In the genomic region with DNA sequence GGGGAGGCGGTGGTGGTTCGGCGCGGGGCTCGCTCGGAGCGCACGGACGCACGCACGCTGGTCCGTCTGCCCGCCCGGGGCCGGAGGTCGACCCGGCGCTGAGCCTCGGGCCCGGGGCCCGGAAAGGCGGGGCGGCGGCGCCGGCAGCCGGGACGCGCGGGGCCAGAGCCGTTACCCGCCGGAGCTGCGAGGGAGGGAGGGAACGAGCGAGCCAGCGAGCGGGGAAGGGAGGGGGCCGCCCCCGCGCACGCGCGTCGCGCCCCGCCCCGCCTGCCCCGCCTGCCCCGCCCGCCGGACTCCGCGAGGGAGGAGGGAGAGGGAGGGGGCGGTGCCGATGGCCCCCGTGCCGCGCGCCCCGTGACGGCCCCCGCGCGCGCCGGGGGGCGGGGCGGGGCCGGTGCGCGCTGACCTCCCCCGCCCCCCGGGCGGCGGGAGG, we compare ENCODE assay signal across 8 cellular contexts. TPM values are rescaled to one million over a fixed set of nuclear protein-coding genes. Genes with fewer than 3 reads are reported as not detected.
DNase-seq lines count a peak whose midpoint lies in the region; ATAC-seq and TF ChIP-seq lines count a peak whose summit lies in the region.

No MANE protein-coding gene starts in this region.

- no peaks in the 10 kb centered on the region for H3K9me2 ChIP-seq in Loucy (replicated peaks; ENCODE audit: low read depth, low read length)

- H3K9ac ChIP-seq in Loucy (ENCODE audit: low read depth, low read length, poor library complexity, severe bottlenecking) = no peak overlapping the region

- 0% methylated on average over 30 of the region's 76 CpGs; no CpG with 5 or more reads in 1 of the 2 donors for WGBS in body of pancreas, 2 donors

- peaks cover 23% of the 10 kb centered on the region for H4K20me1 ChIP-seq in Loucy (ENCODE audit: insufficient read depth, low read length, poor library complexity, severe bottlenecking)

- H3K36me3 ChIP-seq in Loucy (ENCODE audit: insufficient read depth, low read length) (peaks cover 22% of the 10 kb centered on the region; the same call in 1 of the 2 replicates), body of pancreas (replicated peaks in 1 of 2; ENCODE audit: insufficient read depth in 1 of 2, low read depth in 2 of 2) (peaks cover 5 to 6% of the 10 kb centered on the region in 2 donors)

- no peak overlapping the region for H3K27ac Mint-ChIP-seq in T-helper 17 cell

- H3K4me3 ChIP-seq in Loucy (ENCODE audit: low read length, poor library complexity, severe bottlenecking) (peak overlapping the region; percentile 67), body of pancreas (no peak overlapping the region)

- peaks cover 5% of the 10 kb centered on the region for H3K36me3 Mint-ChIP-seq in T-helper 17 cell (ENCODE audit: low read depth)

- peak overlapping the region; percentile 83 to 93 (median 90) for H3K27ac ChIP-seq in body of pancreas

- H3K27me3 Mint-ChIP-seq in T-helper 17 cell = no peaks in the 10 kb centered on the region

- TF ChIP-seq CTCF in Loucy (conservative IDR thresholded peaks at IDR 0.05; ENCODE audit: low read length) (no peak), body of pancreas (IDR thresholded peaks at IDR 0.05) (peak in 1 of 7 experiments; percentile 10)

- no peak for TF ChIP-seq POLR2A in body of pancreas (IDR thresholded peaks at IDR 0.05)

- intact Hi-C loops in body of pancreas (cut with DNase I) = no loop called here

- H3K4me2 ChIP-seq in Loucy (ENCODE audit: low read depth, low read length, poor library complexity, severe bottlenecking) = no peak overlapping the region

- H3K4me1 ChIP-seq in Loucy (ENCODE audit: insufficient read depth, low read length, poor library complexity, severe bottlenecking) (peaks cover 45% of the 10 kb centered on the region), body of pancreas (peaks cover 60% of the 10 kb centered on the region)

- peak; percentile 28 for ATAC-seq in GM21825 (IDR thresholded peaks at IDR 0.05; ENCODE audit: unreplicated experiment)
- peak; percentile 52 for ATAC-seq in T-helper 17 cell
- ATAC-seq in body of pancreas = peak; percentile 68

- no peak overlapping the region for H2AFZ ChIP-seq in Loucy (ENCODE audit: low read length)

- H3K4me3 Mint-ChIP-seq in T-helper 17 cell = no peak overlapping the region

- H3K27me3 ChIP-seq in Loucy (ENCODE audit: insufficient read depth, low read length, poor library complexity, severe bottlenecking) (no peaks in the 10 kb centered on the region), body of pancreas (no peaks in the 10 kb centered on the region)

- H3K4me1 Mint-ChIP-seq in T-helper 17 cell = peaks cover 36% of the 10 kb centered on the region

- DNase-seq in DMS 273 (lab: John Stamatoyannopoulos, UW; ENCODE audit: unreplicated experiment) (peak; percentile 92), DMS 273 treated with DMSO at 0.1 percent for 48 hours (lab: John Stamatoyannopoulos, UW) (no peak), T-helper 17 cell (peak; percentile 75 to 91 (median 89)), body of pancreas (peak; percentile 84 to 85 (median 84)), iPS-NIHi7 (ENCODE audit: extremely low spot score) (peak; percentile 79)
- DNase-seq in stimulated activated CD4-positive, alpha-beta T cell treated with anti-CD3 and anti-CD28 coated beads, Interleukin-15, amount 100 ng/mL, for 1 hour (ENCODE audit: low read depth in 1 of 2, low spot score in 1 of 2) = peak; percentile 72 to 78

- H3K79me2 ChIP-seq in Loucy (ENCODE audit: insufficient read depth, low read length) = peaks cover 29% of the 10 kb centered on the region

- peaks cover 5% of the 10 kb centered on the region; the same call in 1 of the 2 replicates for H3F3A ChIP-seq in Loucy (ENCODE audit: low read depth)

- H3K9me3 ChIP-seq in Loucy (ENCODE audit: insufficient read depth, low read depth, low read length) = no peaks in the 10 kb centered on the region
- no peaks in the 10 kb centered on the region for H3K9me3 ChIP-seq in T-helper 17 cell (ENCODE audit: control insufficient read depth, low read length, poor library complexity, severe bottlenecking)
- no peaks in the 10 kb centered on the region for H3K9me3 ChIP-seq in body of pancreas

RNA-seq across cellular contexts. Expression of a gene that starts 15.0 kb away (rescaled TPM):
- total RNA-seq in T-helper 17 cell (100 to 1,000 TPM; 112 to 125 TPM), body of pancreas (10 to 100 TPM; 40.5 to 61.0 TPM)

RNA-seq across cellular contexts. Expression of a gene that starts 17.8 kb away (rescaled TPM):
- total RNA-seq in T-helper 17 cell = under 1 TPM in 1 of 2 donors, not detected in 1; 0.50 TPM
- total RNA-seq in body of pancreas = under 1 TPM in 1 of 2 donors, not detected in 1; 0.52 TPM

RNA-seq across cellular contexts. Expression of a gene that starts 18.3 kb away (rescaled TPM):
- total RNA-seq in T-helper 17 cell (10 to 100 TPM; 16.0 to 17.7 TPM), body of pancreas (10 to 100 TPM in 1 of 2 donors, 1 to 10 TPM in 1; 7.9 to 12.5 TPM)

RNA-seq across cellular contexts. Expression of a gene that starts 29.0 kb away (rescaled TPM):
- not detected for total RNA-seq in T-helper 17 cell
- total RNA-seq in body of pancreas = not detected

RNA-seq across cellular contexts. Expression of a gene that starts 29.2 kb away (rescaled TPM):
- total RNA-seq in T-helper 17 cell (10 to 100 TPM; 75.8 to 82.1 TPM), body of pancreas (10 to 100 TPM; 10.6 to 31.6 TPM)
